8 cellular contexts compared by ENCODE assay signal in the genomic region with DNA sequence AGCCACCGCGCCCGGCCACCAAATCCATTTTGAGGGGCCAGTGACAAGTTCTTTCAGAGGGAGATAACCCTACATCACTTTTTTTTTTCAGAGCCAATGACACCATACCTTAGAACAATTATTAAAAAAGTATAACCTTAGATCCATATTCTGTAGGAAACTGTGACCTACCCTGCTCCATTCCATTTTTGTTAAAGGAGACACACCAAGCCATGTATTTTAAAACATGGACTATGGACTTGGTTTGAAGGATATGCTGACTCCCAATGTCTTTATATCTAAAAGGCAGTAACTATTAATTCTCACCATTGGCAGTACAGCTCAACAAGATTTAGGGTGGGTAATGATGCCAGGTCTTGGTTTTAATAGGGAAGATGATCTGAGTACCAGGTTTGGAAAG. TPM values are rescaled to one million over a fixed set of nuclear protein-coding genes. Genes with fewer than 3 reads are reported as not detected.
DNase-seq lines count a peak whose midpoint lies in the region; ATAC-seq, FAIRE-seq and TF ChIP-seq lines count a peak whose summit lies in the region.

No MANE protein-coding gene starts in this region.

- CTCF ChIA-PET in A549 (lab: Yijun Ruan, JAX), result interaction anchor here (0.8 to 21.7 kb wide), 10 partner anchors 16 to 197 kb away, joined by 3 to 616 read pairs (median 68); partner anchors contain the start of genes CIC, PAFAH1B3, POU2F2 and PRR19

- DNase-seq in A549 (ENCODE audit: low read depth in 1 of 2, low spot score in 1 of 2) (no peak), lower leg skin (ENCODE audit: low spot score in 2 of 2) (no peak), NCI-H446 (lab: John Stamatoyannopoulos, UW) (no peak), SHP77 (lab: John Stamatoyannopoulos, UW) (no peak), NCI-H187 treated with DMSO at 0.1 percent for 48 hours (lab: John Stamatoyannopoulos, UW) (no peak)
- no peak for DNase-seq in central memory CD8-positive, alpha-beta T cell (ENCODE audit: low spot score in 2 of 2)

- TF ChIP-seq CTCF in A549 (IDR thresholded peaks at IDR 0.05) (no peak), lower leg skin (IDR thresholded peaks at IDR 0.05) (no peak)

- no peak for FAIRE-seq in A549 (lab: Jason Lieb, UNC)

- intact Hi-C loops in lower leg skin (cut with DNase I; ENCODE audit: low total_unique reads), result loop anchor here (10.0 kb wide), 1 partner anchor 54 kb away; no protein-coding TSS in a partner anchor

- H3K27ac ChIP-seq in A549, result peak overlapping the region; percentile 87 to 90
- no peak overlapping the region for H3K27ac ChIP-seq in HUES64 (ENCODE audit: low read depth, low read length)
- no peak overlapping the region for H3K27ac ChIP-seq in muscle layer of colon (ENCODE audit: low read depth, low read length)

- peak overlapping the region; percentile 80 for H3K4me3 Mint-ChIP-seq in central memory CD8-positive, alpha-beta T cell

- H3K27me3 Mint-ChIP-seq in central memory CD8-positive, alpha-beta T cell, result no peaks in the 10 kb centered on the region

- peaks cover 43% of the 10 kb centered on the region for H3K36me3 Mint-ChIP-seq in central memory CD8-positive, alpha-beta T cell (ENCODE audit: insufficient read depth)

- ATAC-seq in A549, result no peak
- no peak for ATAC-seq in central memory CD8-positive, alpha-beta T cell (replicated peaks; ENCODE audit: extremely low read depth, poor library complexity, severe bottlenecking)

- H3K27ac Mint-ChIP-seq in central memory CD8-positive, alpha-beta T cell (ENCODE audit: low read depth), result no peak overlapping the region

- H3K9me3 ChIP-seq in A549, result no peaks in the 10 kb centered on the region
- H3K9me3 ChIP-seq in HUES64 (ENCODE audit: insufficient read depth, low read depth, low read length), result no peaks in the 10 kb centered on the region
- H3K9me3 ChIP-seq in muscle layer of colon (ENCODE audit: low read length), result no peaks in the 10 kb centered on the region

- WGBS in A549 (ENCODE audit: missing lambda C conversion rate), result 94% methylated on average over 3 of the region's 3 CpGs
- 97% methylated on average over 3 of the region's 3 CpGs for WGBS in HUES64
- WGBS in lower leg skin, 2 donors, result 91 to 93% methylated on average over 3 of the region's 3 CpGs

- no peaks in the 10 kb centered on the region for H3K9me3 Mint-ChIP-seq in central memory CD8-positive, alpha-beta T cell

- peak overlapping the region; percentile 84 for H3K4me2 ChIP-seq in A549

- POLR2A ChIA-PET in A549 (lab: Yijun Ruan, JAX), result interaction anchor here (2.7 to 3.9 kb wide), 2 partner anchors 8 to 39 kb away, joined by 26 to 56 read pairs; no protein-coding TSS in a partner anchor

- H3K4me1 Mint-ChIP-seq in central memory CD8-positive, alpha-beta T cell, result peaks cover 42% of the 10 kb centered on the region

- TF ChIP-seq EP300 in A549 (IDR thresholded peaks at IDR 0.05), result no peak

- peaks cover 27% of the 10 kb centered on the region for H3K4me1 ChIP-seq in A549
- peaks cover 6% of the 10 kb centered on the region; the same call in 1 of the 2 replicates for H3K4me1 ChIP-seq in HUES64 (ENCODE audit: insufficient read depth, low read length)
- H3K4me1 ChIP-seq in muscle layer of colon (ENCODE audit: insufficient read depth, low read length), result peaks cover 30% of the 10 kb centered on the region

- no peak for TF ChIP-seq RAD21 in A549 (conservative IDR thresholded peaks at IDR 0.05 in 1 of 2, IDR thresholded peaks at IDR 0.05 in 1 of 2)

- TF ChIP-seq POLR2A in A549 (IDR thresholded peaks at IDR 0.05; ENCODE audit: low read length) (no peak), lower leg skin (IDR thresholded peaks at IDR 0.05) (no peak)

- H3K4me3 ChIP-seq in A549, result peak overlapping the region; percentile 65
- H3K4me3 ChIP-seq in HUES64 (ENCODE audit: low read length), result peak overlapping the region; percentile 75
- H3K4me3 ChIP-seq in muscle layer of colon (ENCODE audit: low read depth in 1 of 2, low read length in 2 of 2), result peak overlapping the region in 1 of 2 donors; percentile 56
- H3K4me3 ChIP-seq in lower leg skin (ENCODE audit: low read depth, poor library complexity, severe bottlenecking), result no peak overlapping the region

- no peak overlapping the region for H3K9ac ChIP-seq in HUES64 (ENCODE audit: low read depth, low read length)
- peak overlapping the region; percentile 89 for H3K9ac ChIP-seq in muscle layer of colon (ENCODE audit: low read length)

- H3K36me3 ChIP-seq in HUES64 (ENCODE audit: insufficient read depth, low read length) (peaks cover 18% of the 10 kb centered on the region), muscle layer of colon (ENCODE audit: insufficient read depth, low read length) (peaks cover 19% of the 10 kb centered on the region)

- H3K27me3 ChIP-seq in HUES64 (ENCODE audit: insufficient read depth, low read length) (no peaks in the 10 kb centered on the region), muscle layer of colon (ENCODE audit: control insufficient read depth in 1 of 2, insufficient read depth in 2 of 2, low read length in 2 of 2) (no peaks in the 10 kb centered on the region)

TF ChIP-seq in A549, 52 proteins besides CTCF, POLR2A, EP300 and RAD21:
- TF ChIP-seq, protein P1, sequence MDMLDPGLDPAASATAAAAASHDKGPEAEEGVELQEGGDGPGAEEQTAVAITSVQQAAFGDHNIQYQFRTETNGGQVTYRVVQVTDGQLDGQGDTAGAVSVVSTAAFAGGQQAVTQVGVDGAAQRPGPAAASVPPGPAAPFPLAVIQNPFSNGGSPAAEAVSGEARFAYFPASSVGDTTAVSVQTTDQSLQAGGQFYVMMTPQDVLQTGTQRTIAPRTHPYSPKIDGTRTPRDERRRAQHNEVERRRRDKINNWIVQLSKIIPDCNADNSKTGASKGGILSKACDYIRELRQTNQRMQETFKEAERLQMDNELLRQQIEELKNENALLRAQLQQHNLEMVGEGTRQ (IDR thresholded peaks at IDR 0.05), result no peak
- no peak for TF ChIP-seq EHF (CRISPR knock-in tag; IDR thresholded peaks at IDR 0.05)
- TF ChIP-seq HOXB5 (CRISPR knock-in tag; IDR thresholded peaks at IDR 0.05), result no peak
- TF ChIP-seq, protein P2, sequence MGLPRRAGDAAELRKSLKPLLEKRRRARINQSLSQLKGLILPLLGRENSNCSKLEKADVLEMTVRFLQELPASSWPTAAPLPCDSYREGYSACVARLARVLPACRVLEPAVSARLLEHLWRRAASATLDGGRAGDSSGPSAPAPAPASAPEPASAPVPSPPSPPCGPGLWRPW (IDR thresholded peaks at IDR 0.05), result no peak

RNA-seq across cellular contexts. Expression of gene GSK3A, which starts 1.1 kb away (rescaled TPM):
- polyA plus RNA-seq in A549 (2011; rRNA removed), result 55.2 and 79.7 TPM in 2 replicates
- polyA plus RNA-seq in A549 (2012; cell fraction: cytosol; rRNA removed), result 82.6 and 118 TPM in 2 replicates
- polyA plus RNA-seq in A549 (2012; cell fraction: nucleus; rRNA removed), result 80.7 and 99.8 TPM in 2 replicates
- polyA plus RNA-seq in A549 (2017; fragmentation: RNase III; extraction: RNeasy Plus Mini Kit Qiagen cat#74134 plus additional on column Dnase treatment), result 81.0 to 85.1 TPM (median 84.0 TPM) in 3 replicates
- 69.2 and 87.0 TPM in 2 replicates for polyA minus RNA-seq in A549 (2011; rRNA and poly(A)+ RNA removed)
- 48.5 TPM for polyA plus RNA-seq in HUES64 (2013, experiment 1 of 2)
- 51.0 TPM for polyA plus RNA-seq in HUES64 (2013, experiment 2 of 2)
- 10 to 100 TPM; 31.4 to 42.0 (median 34.1) TPM for total RNA-seq in lower leg skin

RNA-seq across cellular contexts. Expression of gene ERF, which starts 13.6 kb away (rescaled TPM):
- polyA plus RNA-seq in A549 (2011; rRNA removed) (71.9 and 103 TPM in 2 replicates), A549 (2017; fragmentation: RNase III; extraction: RNeasy Plus Mini Kit Qiagen cat#74134 plus additional on column Dnase treatment) (107 to 123 TPM (median 120 TPM) in 3 replicates)
- polyA plus RNA-seq in A549 (2012; cell fraction: cytosol; rRNA removed), result 115 and 150 TPM in 2 replicates
- polyA plus RNA-seq in A549 (2012; cell fraction: nucleus; rRNA removed), result 307 and 352 TPM in 2 replicates
- 113 and 120 TPM in 2 replicates for polyA minus RNA-seq in A549 (2011; rRNA and poly(A)+ RNA removed)
- polyA plus RNA-seq in HUES64 (2013, experiment 1 of 2), result 53.3 TPM
- 53.6 TPM for polyA plus RNA-seq in HUES64 (2013, experiment 2 of 2)
- 10 to 100 TPM; 29.9 to 44.0 (median 36.9) TPM for total RNA-seq in lower leg skin

RNA-seq across cellular contexts. Expression of gene ZNF526, which starts 21.2 kb away (rescaled TPM):
- 7.1 and 8.7 TPM in 2 replicates for polyA plus RNA-seq in A549 (2011; rRNA removed)
- 5.9 and 8.4 TPM in 2 replicates for polyA plus RNA-seq in A549 (2012; cell fraction: cytosol; rRNA removed)
- polyA plus RNA-seq in A549 (2012; cell fraction: nucleus; rRNA removed), result 9.9 and 14.4 TPM in 2 replicates
- polyA plus RNA-seq in A549 (2017; fragmentation: RNase III; extraction: RNeasy Plus Mini Kit Qiagen cat#74134 plus additional on column Dnase treatment), result 12.2 to 12.9 TPM (median 12.6 TPM) in 3 replicates
- polyA minus RNA-seq in A549 (2011; rRNA and poly(A)+ RNA removed), result 22.7 and 24.7 TPM in 2 replicates
- polyA plus RNA-seq in HUES64 (2013, experiment 1 of 2), result 8.5 TPM
- 9.6 TPM for polyA plus RNA-seq in HUES64 (2013, experiment 2 of 2)
- 10 to 100 TPM in 1 of 4 donors, 1 to 10 TPM in 3; 6.9 to 10.7 (median 8.6) TPM for total RNA-seq in lower leg skin

RNA-seq across cellular contexts. Expression of gene DEDD2, which starts 23.8 kb away (rescaled TPM):
- polyA plus RNA-seq in A549 (2011; rRNA removed) (30.8 and 37.9 TPM in 2 replicates), A549 (2017; fragmentation: RNase III; extraction: RNeasy Plus Mini Kit Qiagen cat#74134 plus additional on column Dnase treatment) (39.7 to 54.1 TPM (median 43.2 TPM) in 3 replicates)
- 72.8 and 91.8 TPM in 2 replicates for polyA plus RNA-seq in A549 (2012; cell fraction: cytosol; rRNA removed)
- 65.3 and 65.8 TPM in 2 replicates for polyA plus RNA-seq in A549 (2012; cell fraction: nucleus; rRNA removed)
- polyA minus RNA-seq in A549 (2011; rRNA and poly(A)+ RNA removed), result 29.4 and 37.6 TPM in 2 replicates
- polyA plus RNA-seq in HUES64 (2013, experiment 1 of 2), result 25.7 TPM
- 25.2 TPM for polyA plus RNA-seq in HUES64 (2013, experiment 2 of 2)
- 100 to 1,000 TPM in 2 of 4 donors, 10 to 100 TPM in 2; 82.9 to 135 (median 93.5) TPM for total RNA-seq in lower leg skin

RNA-seq across cellular contexts. Expression of gene CIC, which starts 27.8 kb away (rescaled TPM):
- polyA plus RNA-seq in A549 (2011; rRNA removed) (7.2 and 7.7 TPM in 2 replicates), A549 (2017; fragmentation: RNase III; extraction: RNeasy Plus Mini Kit Qiagen cat#74134 plus additional on column Dnase treatment) (46.8 to 56.4 TPM (median 53.1 TPM) in 3 replicates)
- 26.8 and 35.8 TPM in 2 replicates for polyA plus RNA-seq in A549 (2012; cell fraction: cytosol; rRNA removed)
- polyA plus RNA-seq in A549 (2012; cell fraction: nucleus; rRNA removed), result 69.9 and 100.0 TPM in 2 replicates
- polyA minus RNA-seq in A549 (2011; rRNA and poly(A)+ RNA removed), result 7.0 and 11.0 TPM in 2 replicates
- polyA plus RNA-seq in HUES64 (2013, experiment 1 of 2), result 34.2 TPM
- 30.1 TPM for polyA plus RNA-seq in HUES64 (2013, experiment 2 of 2)
- total RNA-seq in lower leg skin, result 10 to 100 TPM; 57.8 to 90.0 (median 59.0) TPM

Comparison
In these comparisons a context has a peak if more than half of its experiments do, and no peak if none do; other contexts are left out.
1. H3K27ac ChIP-seq: peak in A549 (2 of 2); none in HUES64 (single experiment) and muscle layer of colon (single experiment).